ENCODE assay signal across 1 cellular context in the genomic region with DNA sequence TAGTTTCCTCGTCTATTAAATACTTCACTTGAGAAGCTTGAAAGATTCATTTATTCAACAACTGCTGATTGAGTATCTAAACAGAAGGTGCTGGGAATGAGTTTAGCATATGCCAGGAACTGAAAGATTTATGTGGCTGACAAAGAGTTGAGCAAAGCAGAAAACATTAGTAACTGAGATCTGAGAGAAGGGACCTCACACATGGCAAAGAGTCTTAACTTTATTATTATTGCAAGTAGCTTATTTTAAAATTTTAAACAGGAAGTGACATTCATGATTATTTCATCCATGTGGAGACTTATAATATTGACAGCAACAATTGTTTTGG.
TF ChIP-seq lines count a peak whose summit lies in the region.

No MANE protein-coding gene starts in this region.

TF ChIP-seq in IMR-90, 13 proteins besides CTCF, POLR2A, EP300 and RAD21 (continued from another document):
- TF ChIP-seq SMC3 (IDR thresholded peaks at IDR 0.05; ENCODE audit: low read depth, low read length): no peak
- TF ChIP-seq, protein P1, sequence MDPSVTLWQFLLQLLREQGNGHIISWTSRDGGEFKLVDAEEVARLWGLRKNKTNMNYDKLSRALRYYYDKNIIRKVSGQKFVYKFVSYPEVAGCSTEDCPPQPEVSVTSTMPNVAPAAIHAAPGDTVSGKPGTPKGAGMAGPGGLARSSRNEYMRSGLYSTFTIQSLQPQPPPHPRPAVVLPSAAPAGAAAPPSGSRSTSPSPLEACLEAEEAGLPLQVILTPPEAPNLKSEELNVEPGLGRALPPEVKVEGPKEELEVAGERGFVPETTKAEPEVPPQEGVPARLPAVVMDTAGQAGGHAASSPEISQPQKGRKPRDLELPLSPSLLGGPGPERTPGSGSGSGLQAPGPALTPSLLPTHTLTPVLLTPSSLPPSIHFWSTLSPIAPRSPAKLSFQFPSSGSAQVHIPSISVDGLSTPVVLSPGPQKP (IDR thresholded peaks at IDR 0.05; ENCODE audit: borderline replicate concordance, low read depth, low read length): no peak
- TF ChIP-seq RCOR1 (IDR thresholded peaks at IDR 0.05; ENCODE audit: insufficient replicate concordance, low read length): no peak
- TF ChIP-seq, protein P2, sequence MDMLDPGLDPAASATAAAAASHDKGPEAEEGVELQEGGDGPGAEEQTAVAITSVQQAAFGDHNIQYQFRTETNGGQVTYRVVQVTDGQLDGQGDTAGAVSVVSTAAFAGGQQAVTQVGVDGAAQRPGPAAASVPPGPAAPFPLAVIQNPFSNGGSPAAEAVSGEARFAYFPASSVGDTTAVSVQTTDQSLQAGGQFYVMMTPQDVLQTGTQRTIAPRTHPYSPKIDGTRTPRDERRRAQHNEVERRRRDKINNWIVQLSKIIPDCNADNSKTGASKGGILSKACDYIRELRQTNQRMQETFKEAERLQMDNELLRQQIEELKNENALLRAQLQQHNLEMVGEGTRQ (IDR thresholded peaks at IDR 0.05; ENCODE audit: low read depth, low read length): no peak
- TF ChIP-seq RFX5 (IDR thresholded peaks at IDR 0.05; ENCODE audit: low read depth, low read length): no peak
- TF ChIP-seq BHLHE40 (IDR thresholded peaks at IDR 0.05; ENCODE audit: low read depth, low read length): no peak
